In genomic region chr20:51404297-51405060, GRCh38 we compare ENCODE assay signal across 8 cellular contexts.
DNase-seq lines count a peak whose midpoint lies in the region; ATAC-seq and TF ChIP-seq lines count a peak whose summit lies in the region.

No MANE protein-coding gene starts in this region.

- no peaks in the 10 kb centered on the region for H3K36me3 Mint-ChIP-seq in neural progenitor cell

- H3K4me1 Mint-ChIP-seq in neural progenitor cell: peaks cover under 1% of the 10 kb centered on the region

- 21% methylated on average over 10 of the region's 10 CpGs for WGBS in smooth muscle cell (ENCODE audit: low lambda C conversion rate)

- H3F3A ChIP-seq in smooth muscle cell (ENCODE audit: low read depth): peaks cover 25% of the 10 kb centered on the region
- no peaks in the 10 kb centered on the region for H3F3A ChIP-seq in neural progenitor cell (ENCODE audit: low read depth)

- H3K27me3 ChIP-seq in OCI-LY3 (ENCODE audit: low read depth, low read length): no peaks in the 10 kb centered on the region
- no peaks in the 10 kb centered on the region for H3K27me3 ChIP-seq in smooth muscle cell (ENCODE audit: low read depth)
- no peaks in the 10 kb centered on the region for H3K27me3 ChIP-seq in neural progenitor cell

- no peaks in the 10 kb centered on the region for H3K9me3 ChIP-seq in OCI-LY3 (ENCODE audit: insufficient read depth, low read length)
- no peaks in the 10 kb centered on the region for H3K9me3 ChIP-seq in smooth muscle cell (replicated peaks; ENCODE audit: low read depth)
- no peaks in the 10 kb centered on the region for H3K9me3 ChIP-seq in neural progenitor cell (ENCODE audit: low read depth)

- ATAC-seq in GM18499 (IDR thresholded peaks at IDR 0.05; ENCODE audit: insufficient read depth, unreplicated experiment): peak; percentile 65
- ATAC-seq in HG02642 (IDR thresholded peaks at IDR 0.05; ENCODE audit: poor library complexity, unreplicated experiment): peak; percentile 80

- H3K9ac ChIP-seq in OCI-LY3 (ENCODE audit: low read length) (peak overlapping the region; percentile 50), smooth muscle cell (ENCODE audit: low read depth) (no peak overlapping the region), neural progenitor cell (no peak overlapping the region)

- no peak overlapping the region for H3K27ac Mint-ChIP-seq in neural progenitor cell

- H2AFZ ChIP-seq in OCI-LY3 (ENCODE audit: low read depth, low read length): no peak overlapping the region
- no peak overlapping the region for H2AFZ ChIP-seq in smooth muscle cell (ENCODE audit: low read depth)
- no peak overlapping the region for H2AFZ ChIP-seq in neural progenitor cell (replicated peaks)

- H3K9me3 Mint-ChIP-seq in neural progenitor cell: peaks cover 2% of the 10 kb centered on the region

- H3K4me3 ChIP-seq in OCI-LY3 (ENCODE audit: low read length): peak overlapping the region; percentile 5; the same call in 1 of the 2 replicates
- H3K4me3 ChIP-seq in smooth muscle cell: no peak overlapping the region
- H3K4me3 ChIP-seq in neural progenitor cell: no peak overlapping the region

- DNase-seq in activated naive CD4-positive, alpha-beta T cell treated with Interleukin-2 at 50 U/mL for 16 hours: peak; percentile 93
- peak; percentile 38 for DNase-seq in smooth muscle cell (lab: John Stamatoyannopoulos, UW; ENCODE audit: unreplicated experiment)
- no peak for DNase-seq in NCI-H1105 (lab: John Stamatoyannopoulos, UW)
- DNase-seq in neural progenitor cell (ENCODE audit: low spot score): no peak
- DNase-seq in HuH-7.5 (ENCODE audit: low spot score): no peak

- H3K79me2 ChIP-seq in OCI-LY3 (ENCODE audit: low read length): peaks cover 38% of the 10 kb centered on the region
- H3K79me2 ChIP-seq in smooth muscle cell (ENCODE audit: low read depth): no peaks in the 10 kb centered on the region
- no peaks in the 10 kb centered on the region for H3K79me2 ChIP-seq in neural progenitor cell (ENCODE audit: low read depth)

- no peak overlapping the region for H3K4me3 Mint-ChIP-seq in neural progenitor cell

- H3K36me3 ChIP-seq in OCI-LY3 (replicated peaks; ENCODE audit: low read depth, low read length) (peaks cover 81% of the 10 kb centered on the region), smooth muscle cell (ENCODE audit: low read depth) (no peaks in the 10 kb centered on the region), neural progenitor cell (no peaks in the 10 kb centered on the region)

- TF ChIP-seq CTCF in OCI-LY3 (IDR thresholded peaks at IDR 0.05; ENCODE audit: low read depth, low read length): no peak
- TF ChIP-seq CTCF in smooth muscle cell (IDR thresholded peaks at IDR 0.05; ENCODE audit: borderline replicate concordance, insufficient read depth, poor library complexity, severe bottlenecking): no peak
- no peak for TF ChIP-seq CTCF in neural progenitor cell (IDR thresholded peaks at IDR 0.05)

- H3K4me2 ChIP-seq in OCI-LY3 (ENCODE audit: low read length): peak overlapping the region; percentile 49
- no peak overlapping the region for H3K4me2 ChIP-seq in smooth muscle cell
- H3K4me2 ChIP-seq in neural progenitor cell: no peak overlapping the region

- H4K20me1 ChIP-seq in OCI-LY3 (ENCODE audit: insufficient read depth, low read length) (no peaks in the 10 kb centered on the region), smooth muscle cell (ENCODE audit: low read depth) (no peaks in the 10 kb centered on the region), neural progenitor cell (ENCODE audit: low read depth) (no peaks in the 10 kb centered on the region)

- H3K27me3 Mint-ChIP-seq in neural progenitor cell (ENCODE audit: insufficient read depth, low read depth): peaks cover 10% of the 10 kb centered on the region

- H3K27ac ChIP-seq in OCI-LY3 (ENCODE audit: low read length) (peak overlapping the region; percentile 90), smooth muscle cell (ENCODE audit: low read depth) (peak overlapping the region; percentile 72), neural progenitor cell (no peak overlapping the region)

- H3K4me1 ChIP-seq in OCI-LY3 (ENCODE audit: low read length) (peaks cover 67% of the 10 kb centered on the region), smooth muscle cell (ENCODE audit: low read depth) (peaks cover 9% of the 10 kb centered on the region), neural progenitor cell (no peaks in the 10 kb centered on the region)

Comparison
In these comparisons a context has a peak if more than half of its experiments do, and no peak if none do; other contexts are left out.
1. DNase-seq: peak in activated naive CD4-positive, alpha-beta T cell treated with Interleukin-2 at 50 U/mL for 16 hours (single experiment) and smooth muscle cell (single experiment); none in NCI-H1105 (single experiment), neural progenitor cell (single experiment) and HuH-7.5 (single experiment).